ENCODE assay signal across 27 cellular contexts in genomic region chr9:4499917-4500316, GRCh38. TPM values are rescaled to one million over a fixed set of nuclear protein-coding genes. Genes with fewer than 3 reads are reported as not detected.
DNase-seq lines count a peak whose midpoint lies in the region; ATAC-seq, FAIRE-seq and TF ChIP-seq lines count a peak whose summit lies in the region.
"Had no signal": no experiment of that assay in that cellular context is flagged by ENCODE, and none has a peak within 500 bp of the region (broad histone marks: within the 10 kb centered on the region; RNA-seq: fewer than 3 reads in every experiment).

No MANE protein-coding gene starts in this region.

- no peak overlapping the region for H3K4me2 ChIP-seq in K562 (ENCODE audit: insufficient read depth, low read length)
- H3K4me2 ChIP-seq: BLaER1, SK-N-SH had no signal

- H3K9me3 ChIP-seq in K562 (replicated peaks; ENCODE audit: control insufficient read depth, insufficient read depth, low read depth, low read length) = no peaks in the 10 kb centered on the region
- H3K9me3 ChIP-seq: BLaER1, colonic mucosa, left lung, SK-N-SH, suprapubic skin had no signal

- in situ Hi-C loops in K562 (cut with MboI) = no loop called here

- no peaks in the 10 kb centered on the region for H3K79me2 ChIP-seq in K562 (ENCODE audit: control insufficient read depth, insufficient read depth, low read length)
- H3K79me2 ChIP-seq: parathyroid adenoma had no signal

- WGBS in K562 (ENCODE audit: insufficient coverage, low coverage, missing lambda C conversion rate) = 12% methylated on average over 7 of the region's 7 CpGs

- no peak overlapping the region for H3K4me3 ChIP-seq in K562
- H3K4me3 ChIP-seq: BLaER1, colonic mucosa, left lung, smooth muscle cell, suprapubic skin had no signal

- H3K27me3 Mint-ChIP-seq in Calu3 (ENCODE audit: unreplicated experiment) = no peaks in the 10 kb centered on the region

- no TSS peak for BruUV-seq in Calu3 (replicated peaks; lab: Mats Ljungman, UMichigan)
- no TSS peak for BruUV-seq in K562 (replicated peaks; lab: Mats Ljungman, UMichigan)

- H3K4me1 Mint-ChIP-seq in Calu3 (ENCODE audit: low read depth, unreplicated experiment) = peaks cover 63% of the 10 kb centered on the region
- H3K4me1 Mint-ChIP-seq: activated B cell treated with CpG ODN at 0.5 μM for 24 hours had no signal

- H3K27ac Mint-ChIP-seq in Calu3 (ENCODE audit: unreplicated experiment) = peak overlapping the region; percentile 85
- H3K27ac Mint-ChIP-seq: activated B cell treated with CpG ODN at 0.5 μM for 24 hours; activated naive CD8-positive, alpha-beta T cell treated with anti-CD3 and anti-CD28 coated beads for 36 hours; activated T-cell treated with anti-CD3 and anti-CD28 coated beads, Interleukin-2, amount 50 U/mL, for 24 hours; effector memory CD8-positive, alpha-beta T cell had no signal

- H3K27ac ChIP-seq in K562 (ENCODE audit: extremely low read depth, low read depth, low read length) = no peak overlapping the region
- H3K27ac ChIP-seq: BLaER1, colonic mucosa, left lung, parathyroid adenoma, suprapubic skin had no signal

- TF ChIP-seq POLR2A in K562 (conservative IDR thresholded peaks at IDR 0.05) = no peak

- peaks cover 44% of the 10 kb centered on the region for H3K36me3 Mint-ChIP-seq in Calu3 (ENCODE audit: insufficient read depth, unreplicated experiment)
- H3K36me3 Mint-ChIP-seq: activated naive CD8-positive, alpha-beta T cell treated with anti-CD3 and anti-CD28 coated beads for 36 hours had no signal

- no peaks in the 10 kb centered on the region for H3K4me1 ChIP-seq in K562 (replicated peaks in 1 of 2; ENCODE audit: control insufficient read depth in 2 of 2, insufficient read depth in 2 of 2, low read length in 2 of 2)
- H3K4me1 ChIP-seq: BLaER1, left lung, parathyroid adenoma, suprapubic skin had no signal

- intact Hi-C loops in Calu3 (cut with micrococcal nuclease; ENCODE audit: unreplicated experiment) = loop anchor here (1.0 to 10.0 kb wide), 3 partner anchors 9 to 45 kb away; no protein-coding TSS in a partner anchor
- intact Hi-C loops in K562 (cut with micrococcal nuclease) = no loop called here

- no peak overlapping the region for H3K9ac ChIP-seq in K562 (ENCODE audit: insufficient read depth in 1 of 2, low read depth in 2 of 2, low read length in 2 of 2)
- H3K9ac ChIP-seq: BLaER1, parathyroid adenoma, SK-N-SH had no signal

- no peaks in the 10 kb centered on the region for H3K9me1 ChIP-seq in K562 (ENCODE audit: control insufficient read depth, insufficient read depth, low read length)

- H2AFZ ChIP-seq in K562 (ENCODE audit: low read depth, low read length) = no peak overlapping the region
- H2AFZ ChIP-seq: parathyroid adenoma had no signal

- CTCF ChIA-PET in Calu3 (lab: Charles Lee) = no interaction called here
- CTCF ChIA-PET in K562 (lab: Yijun Ruan, JAX; ENCODE audit: low intra/inter-chr PET ratio) = no interaction called here

- DNase-seq in Calu3 (peak; percentile 54), DMS79 (lab: John Stamatoyannopoulos, UW) (peak; percentile 76), NCI-H2227 (lab: John Stamatoyannopoulos, UW; ENCODE audit: unreplicated experiment) (peak; percentile 63), K562 (ENCODE audit: extremely low read depth in 1 of 4, low spot score in 3 of 4) (no peak), COLO668 (lab: John Stamatoyannopoulos, UW; ENCODE audit: unreplicated experiment) (no peak)
- DNase-seq in effector CD4-positive, alpha-beta T cell = no peak
- DNase-seq: activated B cell treated with CpG ODN at 0.5 μM for 24 hours; activated effector memory CD4-positive, alpha-beta T cell treated with anti-CD3 and anti-CD28 coated beads, Interleukin-2, amount 50 U/mL, for 16 hours; activated naive CD8-positive, alpha-beta T cell treated with anti-CD3 and anti-CD28 coated beads for 36 hours; activated T-cell treated with anti-CD3 and anti-CD28 coated beads, Interleukin-2, amount 50 U/mL, for 24 hours; anterior cingulate cortex; colonic mucosa; effector memory CD8-positive, alpha-beta T cell; HCEC 1CT; left lung; NCI-H82; retina; SK-N-SH; stimulated activated naive CD4-positive, alpha-beta T cell treated with Interleukin-2 at 50 U/mL for 16 hours had no signal

- H3K27me3 ChIP-seq in K562 (ENCODE audit: control insufficient read depth in 2 of 2, insufficient read depth in 2 of 2, low read length in 2 of 2) = no peaks in the 10 kb centered on the region
- H3K27me3 ChIP-seq: BLaER1, colonic mucosa, left lung, suprapubic skin had no signal

- peak overlapping the region; percentile 55 for H3K4me3 Mint-ChIP-seq in Calu3 (ENCODE audit: low read depth, unreplicated experiment)
- H3K4me3 Mint-ChIP-seq: activated B cell treated with CpG ODN at 0.5 μM for 24 hours; activated naive CD8-positive, alpha-beta T cell treated with anti-CD3 and anti-CD28 coated beads for 36 hours; activated T-cell treated with anti-CD3 and anti-CD28 coated beads, Interleukin-2, amount 50 U/mL, for 24 hours; effector memory CD8-positive, alpha-beta T cell; neural crest cell had no signal

- no peaks in the 10 kb centered on the region for H4K20me1 ChIP-seq in K562 (replicated peaks; ENCODE audit: control insufficient read depth, insufficient read depth, low read length)
- H4K20me1 ChIP-seq: BLaER1 had no signal

- ATAC-seq in K562 (no peak), HG03460 (IDR thresholded peaks at IDR 0.05; ENCODE audit: unreplicated experiment) (no peak), HG03521 (IDR thresholded peaks at IDR 0.05; ENCODE audit: unreplicated experiment) (no peak)
- ATAC-seq: effector memory CD8-positive, alpha-beta T cell; left lung had no signal

- H3K36me3 ChIP-seq in K562 (ENCODE audit: control insufficient read depth, insufficient read depth, low read length) = no peaks in the 10 kb centered on the region
- H3K36me3 ChIP-seq: BLaER1, colonic mucosa, left lung, suprapubic skin had no signal

- no peak for FAIRE-seq in K562 (lab: Jason Lieb, UNC)
- FAIRE-seq: bronchial epithelial cell had no signal

- TF ChIP-seq CTCF in Calu3 (IDR thresholded peaks at IDR 0.05; ENCODE audit: unreplicated experiment) (no peak), K562 (IDR thresholded peaks at IDR 0.05 in 2 of 3, conservative IDR thresholded peaks at IDR 0.05 in 1 of 3; ENCODE audit: insufficient read depth in 2 of 3, low read depth in 1 of 3, low read length in 3 of 3) (no peak)

- no peak for TF ChIP-seq EP300 in K562 (IDR thresholded peaks at IDR 0.05; ENCODE audit: low read length)

- no peaks in the 10 kb centered on the region for H3K9me3 Mint-ChIP-seq in Calu3 (ENCODE audit: low read depth, unreplicated experiment)
- H3K9me3 Mint-ChIP-seq: activated B cell treated with CpG ODN at 0.5 μM for 24 hours; activated naive CD8-positive, alpha-beta T cell treated with anti-CD3 and anti-CD28 coated beads for 36 hours; activated T-cell treated with anti-CD3 and anti-CD28 coated beads, Interleukin-2, amount 50 U/mL, for 24 hours; effector memory CD8-positive, alpha-beta T cell; neural crest cell had no signal

- TF ChIP-seq RAD21 in K562 (CRISPR knock-in tag; conservative IDR thresholded peaks at IDR 0.05 in 1 of 2, IDR thresholded peaks at IDR 0.05 in 1 of 2) = no peak

- POLR2A ChIA-PET in K562 (lab: Yijun Ruan, JAX) = no interaction called here

TF ChIP-seq in K562, 482 proteins besides CTCF, POLR2A, EP300 and RAD21:
- TF ChIP-seq SNAPC5 (CRISPR knock-in tag; IDR thresholded peaks at IDR 0.05) = no peak
- TF ChIP-seq NFIC (IDR thresholded peaks at IDR 0.05) = peak; percentile 44

RNA-seq across cellular contexts. Expression of gene SLC1A1, which starts 9.6 kb away (rescaled TPM):
- total RNA-seq in Calu3 (2022) (71.6 and 81.4 TPM in 2 replicates), K562 (2014; rRNA removed) (not detected in 2 replicates), K562 (2014; rRNA removed; fragmentation: Illumina TruSeq; extraction: Trizol) (not detected in 2 replicates), K562 (2015; rRNA removed; fragmentation: Illumina TruSeq; extraction: Trizol) (not detected in 2 replicates), K562 (2021) (0.07 and 0.16 TPM in 2 replicates)
- total RNA-seq in K562 (2011; cell fraction: chromatin; rRNA removed; ENCODE audit: low replicate concordance) = not detected in 2 replicates
- total RNA-seq in K562 (2011; cell fraction: nucleolus; rRNA removed) = not detected in 2 replicates
- total RNA-seq in K562 (2011; cell fraction: nucleoplasm; rRNA removed) = not detected in 2 replicates
- polyA plus RNA-seq in K562 (2011; rRNA removed) (not detected in 2 replicates), K562 (2014; fragmentation: Illumina TruSeq; extraction: Trizol) (not detected in 2 replicates), K562 (2014; fragmentation: Nextera tagmentation; extraction: Ambion mirVana) (under 1 TPM in 1 of 2 experiments, not detected in 1; 0.11 TPM), K562 (2014; rRNA removed) (not detected in 2 replicates)
- not detected in 2 replicates for polyA plus RNA-seq in K562 (2011; cell fraction: cytosol; rRNA removed)
- polyA plus RNA-seq in K562 (2011; cell fraction: nucleus; rRNA removed) = not detected in 2 replicates
- polyA plus RNA-seq in K562 (2012) = not detected in 2 replicates
- not detected in 2 replicates for polyA minus RNA-seq in K562 (2011; rRNA and poly(A)+ RNA removed)
- polyA minus RNA-seq in K562 (2011; cell fraction: cytosol; rRNA and poly(A)+ RNA removed) = not detected in 2 replicates
- not detected in 2 replicates for polyA minus RNA-seq in K562 (2011; cell fraction: nucleus; rRNA and poly(A)+ RNA removed)

Comparison
In these comparisons a context has a peak if more than half of its experiments do, and no peak if none do; other contexts are left out.
1. DNase-seq: peak in Calu3 (single experiment), DMS79 (single experiment) and NCI-H2227 (single experiment); none in K562 (0 of 4), COLO668 (single experiment) and effector CD4-positive, alpha-beta T cell (single experiment).
2. RNA of gene SLC1A1, which starts 9.6 kb away (total RNA-seq): 71.6 to 81.4 TPM in Calu3; 0.07 to 0.16 TPM in K562; every median in the first group is over 10 times any median in the second.